Comparison of ENCODE assay signal across 21 cellular contexts in the genomic region with DNA sequence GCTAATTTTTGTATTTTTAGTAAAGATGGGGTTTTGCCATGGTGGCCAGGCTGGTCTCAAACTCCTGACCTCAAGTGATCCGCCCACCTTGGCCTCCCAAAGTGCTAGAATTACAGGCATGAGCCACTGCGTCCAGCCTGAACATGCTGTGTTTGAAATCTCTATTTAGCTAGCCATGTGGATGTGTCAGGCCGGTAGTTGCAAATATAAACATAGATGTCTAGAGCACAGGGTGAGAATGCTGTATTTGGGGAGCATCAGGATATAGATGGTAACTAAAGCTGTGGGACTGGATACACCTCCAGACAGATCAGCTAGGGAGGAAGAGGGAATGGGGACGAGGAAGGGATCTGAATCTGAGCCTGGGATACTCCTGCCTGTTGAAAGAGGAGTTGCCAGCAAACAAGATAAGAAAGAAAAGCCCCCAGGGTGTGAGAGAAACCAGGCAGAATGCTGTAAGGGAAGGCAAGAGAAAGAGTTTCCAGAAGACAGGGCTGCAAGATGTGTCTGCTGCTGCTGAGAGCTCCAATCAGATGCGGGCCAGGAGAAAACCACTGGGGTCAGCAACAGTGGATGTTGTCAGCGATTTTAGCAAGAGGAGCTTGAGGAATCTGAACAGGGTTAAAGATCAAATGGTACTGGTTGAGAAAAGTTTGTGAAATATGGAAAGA.
A peak's percentile ranks its signal among the peaks of the same experiment; 100 is the strongest.
DNase-seq lines count a peak whose midpoint lies in the region; ATAC-seq and TF ChIP-seq lines count a peak whose summit lies in the region.
"Had no signal": no experiment of that assay in that cellular context is flagged by ENCODE, and none has a peak within 500 bp of the region (broad histone marks: within the 10 kb centered on the region; RNA-seq: fewer than 3 reads in every experiment).

No MANE protein-coding gene starts in this region.

- H3K9ac ChIP-seq in parathyroid adenoma = no peak overlapping the region

- no peak overlapping the region for H2AFZ ChIP-seq in parathyroid adenoma

- no peak for ATAC-seq in HG02981 (IDR thresholded peaks at IDR 0.05; ENCODE audit: unreplicated experiment)
- ATAC-seq: esophagus mucosa, GM12878, WTC11 had no signal

- DNase-seq in ELF-1 (ENCODE audit: low read depth, low spot score) (peak; percentile 89), amniotic epithelial cell (ENCODE audit: low read depth) (peak; percentile 89), fibroblast of villous mesenchyme (ENCODE audit: low read depth) (peak; percentile 99), NCI-H446 (lab: John Stamatoyannopoulos, UW) (no peak), middle frontal gyrus (ENCODE audit: extremely low spot score, low spot score) (no peak), MV-4-11 (lab: John Stamatoyannopoulos, UW) (no peak)
- DNase-seq: activated CD4-positive, alpha-beta memory T cell treated with anti-CD3 and anti-CD28 coated beads, Interleukin-2, amount 10 ng/mL, durations not matched to agents 7 days and 5 days; activated T-cell treated with anti-CD3 and anti-CD28 coated beads, Interleukin-2, amount 50 U/mL, for 1 hour; amniotic stem cell; CD4-positive, alpha-beta T cell; effector CD4-positive, alpha-beta T cell; heart right ventricle; NCI-H187; nephron progenitor cell; stimulated activated naive CD4-positive, alpha-beta T cell treated with Interleukin-2 at 50 U/mL for 16 hours had no signal

- H3K27ac ChIP-seq in parathyroid adenoma = peak overlapping the region; percentile 90

- peaks cover 28% of the 10 kb centered on the region for H3K4me1 ChIP-seq in parathyroid adenoma

- H3K27me3 ChIP-seq in parathyroid adenoma (ENCODE audit: control insufficient read depth, insufficient read depth, low read length) = no peaks in the 10 kb centered on the region
- H3K27me3 ChIP-seq: heart right ventricle had no signal

- no peaks in the 10 kb centered on the region for H3K9me3 ChIP-seq in parathyroid adenoma (ENCODE audit: control insufficient read depth, low read length)
- H3K9me3 ChIP-seq: heart right ventricle had no signal

- peaks cover 6% of the 10 kb centered on the region for H3K79me2 ChIP-seq in parathyroid adenoma

- H3K36me3 ChIP-seq in parathyroid adenoma (ENCODE audit: control insufficient read depth, insufficient read depth, low read length) = no peaks in the 10 kb centered on the region

- peak overlapping the region; percentile 38 for H3K4me2 ChIP-seq in parathyroid adenoma (ENCODE audit: low read length)

- H3K4me3 ChIP-seq in fibroblast of villous mesenchyme (ENCODE audit: low read depth, low read length) (no peak overlapping the region), parathyroid adenoma (ENCODE audit: low read depth, low read length) (no peak overlapping the region)
- H3K4me3 ChIP-seq: GM12878, heart right ventricle, K562 had no signal

- TF ChIP-seq CTCF in fibroblast of villous mesenchyme (IDR thresholded peaks at IDR 0.05; ENCODE audit: insufficient read depth, low read depth, low read length) (no peak), parathyroid adenoma (IDR thresholded peaks at IDR 0.05) (no peak)

Comparison
In these comparisons a context has a peak if more than half of its experiments do, and no peak if none do; other contexts are left out.
1. DNase-seq: peak in ELF-1 (single experiment), amniotic epithelial cell (single experiment) and fibroblast of villous mesenchyme (single experiment); none in NCI-H446 (0 of 2), middle frontal gyrus (single experiment) and MV-4-11 (single experiment).